In genomic region chr7:139536158-139536557, GRCh38 we compare ENCODE assay signal across 8 cellular contexts. TPM values are rescaled to one million over a fixed set of nuclear protein-coding genes. Genes with fewer than 3 reads are reported as not detected.
"Had no signal": no experiment of that assay in that cellular context is flagged by ENCODE, and none has a peak within 500 bp of the region (broad histone marks: within the 10 kb centered on the region; RNA-seq: fewer than 3 reads in every experiment).

No MANE protein-coding gene starts in this region.

- ATAC-seq: HepG2 had no signal

- DNase-seq: IMR-90, KBM-7 had no signal

- H3K4me3 Mint-ChIP-seq: IgD-negative memory B cell had no signal

- FAIRE-seq: HepG2, HTR-8/SVneo had no signal

- H3K27ac ChIP-seq: HL-60 had no signal

- H3K9me3 Mint-ChIP-seq: IgD-negative memory B cell had no signal

- H3K4me1 Mint-ChIP-seq: IgD-negative memory B cell had no signal

RNA-seq across cellular contexts. Expression of gene CLEC2L, which starts 12.7 kb away (rescaled TPM):
- total RNA-seq: HT-29, HT1080, IMR-90 had no signal
- polyA plus RNA-seq: IgD-negative memory B cell, IMR-90 had no signal

RNA-seq across cellular contexts. Expression of gene KLRG2, which starts 52.7 kb away (rescaled TPM):
- total RNA-seq: HepG2, HT-29, HT1080 had no signal
- polyA plus RNA-seq: HepG2, IgD-negative memory B cell had no signal
